In genomic region chr2:28449489-28450395, GRCh38 we compare ENCODE assay signal across 8 cellular contexts. TPM values are rescaled to one million over a fixed set of nuclear protein-coding genes. Genes with fewer than 3 reads are reported as not detected.
DNase-seq lines count a peak whose midpoint lies in the region; ATAC-seq, FAIRE-seq and TF ChIP-seq lines count a peak whose summit lies in the region.

No MANE protein-coding gene starts in this region.

- 66% methylated on average over 17 of the region's 17 CpGs for WGBS in A549 (ENCODE audit: missing lambda C conversion rate)

- no peak for FAIRE-seq in A549 (lab: Jason Lieb, UNC)

- H2AFZ ChIP-seq in Karpas-422 (ENCODE audit: low read length), result no peak overlapping the region

- no peaks in the 10 kb centered on the region for H4K20me1 ChIP-seq in Karpas-422 (ENCODE audit: insufficient read depth, low read depth, low read length)

- peaks cover 73% of the 10 kb centered on the region for H3K4me1 ChIP-seq in A549
- no peaks in the 10 kb centered on the region for H3K4me1 ChIP-seq in naive thymus-derived CD4-positive, alpha-beta T cell (ENCODE audit: control insufficient read depth in 2 of 2, insufficient read depth in 2 of 2, low read length in 2 of 2)
- peaks cover 3% of the 10 kb centered on the region; the same call in 1 of the 2 replicates for H3K4me1 ChIP-seq in Karpas-422 (ENCODE audit: low read length)

- TF ChIP-seq EP300 in A549 (IDR thresholded peaks at IDR 0.05), result no peak

- H3K9ac ChIP-seq in Karpas-422 (ENCODE audit: low read length), result no peak overlapping the region

- POLR2A ChIA-PET in A549 (lab: Yijun Ruan, JAX), result no interaction called here
- POLR2A ChIA-PET in naive thymus-derived CD4-positive, alpha-beta T cell (lab: Charles Lee), result no interaction called here

- CTCF ChIA-PET in A549 (lab: Yijun Ruan, JAX), result interaction anchor here (0.5 to 2.9 kb wide), 5 partner anchors 13 to 766 kb away, joined by 3 to 10 read pairs (median 3); no protein-coding TSS in a partner anchor
- CTCF ChIA-PET in naive thymus-derived CD4-positive, alpha-beta T cell (lab: Charles Lee), result no interaction called here

- no peaks in the 10 kb centered on the region for H3K79me2 ChIP-seq in Karpas-422 (ENCODE audit: low read length)

- H3K27me3 ChIP-seq in naive thymus-derived CD4-positive, alpha-beta T cell (ENCODE audit: control insufficient read depth in 2 of 2, insufficient read depth in 2 of 2, low read length in 2 of 2), result no peaks in the 10 kb centered on the region
- no peaks in the 10 kb centered on the region for H3K27me3 ChIP-seq in Karpas-422 (ENCODE audit: low read length)

- no peaks in the 10 kb centered on the region for H3K27me3 Mint-ChIP-seq in naive thymus-derived CD4-positive, alpha-beta T cell

- no peaks in the 10 kb centered on the region for H3K36me3 ChIP-seq in naive thymus-derived CD4-positive, alpha-beta T cell (ENCODE audit: control insufficient read depth in 2 of 3, insufficient read depth in 3 of 3, low read length in 3 of 3)
- H3K36me3 ChIP-seq in Karpas-422 (ENCODE audit: insufficient read depth, low read length), result no peaks in the 10 kb centered on the region

- DNase-seq in A549 (ENCODE audit: low read depth in 1 of 2, low spot score in 1 of 2) (peak in 1 of 2 experiments; percentile 58), NCI-H69 (lab: John Stamatoyannopoulos, UW) (peak; percentile 11), NCI-H2029 (lab: John Stamatoyannopoulos, UW) (no peak), Karpas-422 (no peak), cardiac septum (ENCODE audit: low spot score) (no peak), left colon (no peak)
- peak; percentile 14 for DNase-seq in activated effector memory CD4-positive, alpha-beta T cell treated with Interleukin-2 at 50 U/mL for 16 hours
- peak in 1 of 9 donors; percentile 81 for DNase-seq in naive thymus-derived CD4-positive, alpha-beta T cell

- no peak for TF ChIP-seq RAD21 in A549 (conservative IDR thresholded peaks at IDR 0.05 in 1 of 2, IDR thresholded peaks at IDR 0.05 in 1 of 2)

- H3K9me3 ChIP-seq in A549 (no peaks in the 10 kb centered on the region), Karpas-422 (ENCODE audit: low read length) (no peaks in the 10 kb centered on the region)
- no peaks in the 10 kb centered on the region for H3K9me3 ChIP-seq in naive thymus-derived CD4-positive, alpha-beta T cell (ENCODE audit: control insufficient read depth in 2 of 3, low read length in 3 of 3)

- H3K36me3 Mint-ChIP-seq in naive thymus-derived CD4-positive, alpha-beta T cell, result no peaks in the 10 kb centered on the region

- H3K4me2 ChIP-seq in A549 (peak overlapping the region; percentile 44), Karpas-422 (ENCODE audit: low read depth, low read length, poor library complexity, severe bottlenecking) (no peak overlapping the region)

- ATAC-seq in A549 (no peak), left colon (no peak)
- ATAC-seq in naive thymus-derived CD4-positive, alpha-beta T cell, result peak; percentile 64

- peaks cover 0 to 57% (median 0%) of the 10 kb centered on the region in 7 donors for H3K4me1 Mint-ChIP-seq in naive thymus-derived CD4-positive, alpha-beta T cell

- H3K4me3 Mint-ChIP-seq in naive thymus-derived CD4-positive, alpha-beta T cell, result peak overlapping the region in 1 of 10 donors; percentile 39

- intact Hi-C loops in naive thymus-derived CD4-positive, alpha-beta T cell (cut with micrococcal nuclease), result loop anchor here in 1 of 2 donors (2.0 to 5.0 kb wide), 3 partner anchors 25 to 677 kb away; partner anchors contain the start of gene MRPL33
- intact Hi-C loops in cardiac septum (cut with DNase I) (loop anchor here (5.0 kb wide), 2 partner anchors 52 to 747 kb away; no protein-coding TSS in a partner anchor), left colon (cut with DNase I, micrococcal nuclease) (loop anchor here in 1 of 2 donors (5.0 to 10.0 kb wide), 2 partner anchors 695 to 742 kb away; no protein-coding TSS in a partner anchor)

- no peaks in the 10 kb centered on the region for H3K9me3 Mint-ChIP-seq in naive thymus-derived CD4-positive, alpha-beta T cell

- no peak overlapping the region for H3K4me3 ChIP-seq in A549
- no peak overlapping the region for H3K4me3 ChIP-seq in naive thymus-derived CD4-positive, alpha-beta T cell (ENCODE audit: low read length)
- H3K4me3 ChIP-seq in Karpas-422 (ENCODE audit: low read length), result no peak overlapping the region

- peak overlapping the region; percentile 70 to 87 for H3K27ac ChIP-seq in A549
- no peak overlapping the region for H3K27ac ChIP-seq in naive thymus-derived CD4-positive, alpha-beta T cell (ENCODE audit: low read depth, low read length)
- no peak overlapping the region for H3K27ac ChIP-seq in Karpas-422 (ENCODE audit: low read length)

- peak overlapping the region in 3 of 9 donors; percentile 17 to 80 (median 75) for H3K27ac Mint-ChIP-seq in naive thymus-derived CD4-positive, alpha-beta T cell

- no peak for TF ChIP-seq POLR2A in A549 (IDR thresholded peaks at IDR 0.05; ENCODE audit: low read length)

- no peak for TF ChIP-seq CTCF in A549 (IDR thresholded peaks at IDR 0.05)

- no peaks in the 10 kb centered on the region for H3K9me2 ChIP-seq in Karpas-422 (replicated peaks; ENCODE audit: insufficient read depth, low read length)

TF ChIP-seq in A549, 52 proteins besides CTCF, POLR2A, EP300 and RAD21 (continues in another document):
- TF ChIP-seq HOXB5 (CRISPR knock-in tag; IDR thresholded peaks at IDR 0.05), result no peak
- 0 out of 2 replicates have a peak, but pooled peaks have one; percentile 14 for TF ChIP-seq FOSL2 (IDR thresholded peaks at IDR 0.05)
- TF ChIP-seq FOSL2 (CRISPR knock-in tag; IDR thresholded peaks at IDR 0.05), result peak; percentile 70
- TF ChIP-seq, protein P1, sequence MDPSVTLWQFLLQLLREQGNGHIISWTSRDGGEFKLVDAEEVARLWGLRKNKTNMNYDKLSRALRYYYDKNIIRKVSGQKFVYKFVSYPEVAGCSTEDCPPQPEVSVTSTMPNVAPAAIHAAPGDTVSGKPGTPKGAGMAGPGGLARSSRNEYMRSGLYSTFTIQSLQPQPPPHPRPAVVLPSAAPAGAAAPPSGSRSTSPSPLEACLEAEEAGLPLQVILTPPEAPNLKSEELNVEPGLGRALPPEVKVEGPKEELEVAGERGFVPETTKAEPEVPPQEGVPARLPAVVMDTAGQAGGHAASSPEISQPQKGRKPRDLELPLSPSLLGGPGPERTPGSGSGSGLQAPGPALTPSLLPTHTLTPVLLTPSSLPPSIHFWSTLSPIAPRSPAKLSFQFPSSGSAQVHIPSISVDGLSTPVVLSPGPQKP (IDR thresholded peaks at IDR 0.05; ENCODE audit: low read depth, low read length), result no peak
- TF ChIP-seq MYC (IDR thresholded peaks at IDR 0.05; ENCODE audit: borderline replicate concordance, low read length), result no peak
- 0 out of 2 replicates have a peak, but pooled peaks have one; percentile 13 for TF ChIP-seq MAX (IDR thresholded peaks at IDR 0.05)
- TF ChIP-seq FOSB (CRISPR knock-in tag; IDR thresholded peaks at IDR 0.05), result no peak
- TF ChIP-seq ESRRA (IDR thresholded peaks at IDR 0.05; ENCODE audit: borderline replicate concordance, low read length), result no peak
- TF ChIP-seq ATOH8 (CRISPR knock-in tag; IDR thresholded peaks at IDR 0.05; ENCODE audit: low read depth), result no peak

RNA-seq across cellular contexts. Expression of gene PLB1, which starts 46.1 kb away (rescaled TPM):
- 0.26 and 0.34 TPM in 2 replicates for polyA plus RNA-seq in A549 (2011; rRNA removed)
- 0.13 and 0.19 TPM in 2 replicates for polyA plus RNA-seq in A549 (2012; cell fraction: cytosol; rRNA removed)
- polyA plus RNA-seq in A549 (2012; cell fraction: nucleus; rRNA removed), result 0.37 and 0.75 TPM in 2 replicates
- polyA plus RNA-seq in A549 (2017; fragmentation: RNase III; extraction: RNeasy Plus Mini Kit Qiagen cat#74134 plus additional on column Dnase treatment), result 0.81 to 1.4 TPM (median 1.2 TPM) in 3 replicates
- polyA minus RNA-seq in A549 (2011; rRNA and poly(A)+ RNA removed), result 0.68 and 1.3 TPM in 2 replicates
- 1 to 10 TPM in 4 of 5 experiments, under 1 TPM in 1; 0.67 to 6.4 (median 1.2) TPM for total RNA-seq in naive thymus-derived CD4-positive, alpha-beta T cell
- under 1 TPM; 0.47 to 0.79 TPM for polyA plus RNA-seq in naive thymus-derived CD4-positive, alpha-beta T cell
- 0.11 TPM in 1 of 2 replicates, not detected in the other for total RNA-seq in Karpas-422 (2014; rRNA removed; shearing (Covaris generic); ENCODE audit: low replicate concordance)
- total RNA-seq in cardiac septum, result 2.0 TPM
- 1 to 10 TPM in 1 of 2 donors, under 1 TPM in 1; 0.98 to 4.2 TPM for total RNA-seq in left colon

RNA-seq across cellular contexts. Expression of gene FOSL2, which starts 57.1 kb away (rescaled TPM):
- 45.7 and 50.6 TPM in 2 replicates for polyA plus RNA-seq in A549 (2011; rRNA removed)
- 26.7 and 37.2 TPM in 2 replicates for polyA plus RNA-seq in A549 (2012; cell fraction: cytosol; rRNA removed)
- polyA plus RNA-seq in A549 (2012; cell fraction: nucleus; rRNA removed), result 89.7 and 95.0 TPM in 2 replicates
- polyA plus RNA-seq in A549 (2017; fragmentation: RNase III; extraction: RNeasy Plus Mini Kit Qiagen cat#74134 plus additional on column Dnase treatment), result 68.1 to 73.4 TPM (median 69.0 TPM) in 3 replicates
- 86.7 and 103 TPM in 2 replicates for polyA minus RNA-seq in A549 (2011; rRNA and poly(A)+ RNA removed)
- total RNA-seq in naive thymus-derived CD4-positive, alpha-beta T cell, result 100 to 1,000 TPM in 1 of 5 experiments, 10 to 100 TPM in 2, 1 to 10 TPM in 1, under 1 TPM in 1; 0.81 to 251 (median 33.9) TPM
- polyA plus RNA-seq in naive thymus-derived CD4-positive, alpha-beta T cell, result 1 to 10 TPM in 1 of 2 donors, under 1 TPM in 1; 0.25 to 1.3 TPM
- total RNA-seq in Karpas-422 (2014; rRNA removed; shearing (Covaris generic); ENCODE audit: low replicate concordance), result 0.30 and 0.61 TPM in 2 replicates
- total RNA-seq in cardiac septum, result 65.4 TPM
- total RNA-seq in left colon, result 100 to 1,000 TPM; 142 to 197 TPM

Comparison
In these comparisons a context has a peak if more than half of its experiments do, and no peak if none do; other contexts are left out.
1. DNase-seq: peak in NCI-H69 (single experiment) and activated effector memory CD4-positive, alpha-beta T cell treated with Interleukin-2 at 50 U/mL for 16 hours (single experiment); none in NCI-H2029 (single experiment), Karpas-422 (single experiment), cardiac septum (single experiment) and left colon (0 of 2).
2. H3K27ac ChIP-seq: peak in A549 (2 of 2); none in naive thymus-derived CD4-positive, alpha-beta T cell (single experiment) and Karpas-422 (single experiment).